In the genomic region with DNA sequence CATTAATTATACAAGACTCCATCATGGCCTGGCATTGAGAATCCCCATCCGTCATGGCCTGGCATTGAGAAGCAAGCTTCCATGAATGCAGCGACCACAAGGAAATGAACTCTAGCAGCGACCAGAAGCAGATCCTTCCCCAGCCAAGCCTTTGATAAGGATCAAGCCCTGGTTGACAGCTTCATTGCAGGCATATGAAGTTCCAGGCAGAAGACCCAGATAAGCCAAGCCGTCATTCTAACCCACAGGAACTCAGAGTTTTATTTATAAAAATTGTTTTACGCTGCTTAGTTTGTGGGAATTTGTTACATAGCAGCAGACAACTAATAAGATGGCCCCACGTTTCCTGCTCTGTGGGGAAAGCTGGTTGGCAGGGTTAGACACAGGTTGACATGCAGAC, we compare ENCODE assay signal across 23 cellular contexts.
DNase-seq lines count a peak whose midpoint lies in the region; ATAC-seq, FAIRE-seq and TF ChIP-seq lines count a peak whose summit lies in the region.
"Had no signal": no experiment of that assay in that cellular context is flagged by ENCODE, and none has a peak within 500 bp of the region (broad histone marks: within the 10 kb centered on the region; RNA-seq: fewer than 3 reads in every experiment).

No MANE protein-coding gene starts in this region.

- DNase-seq in DND-41: no peak
- peak; percentile 81 for DNase-seq in SK-N-DZ (ENCODE audit: low spot score)
- DNase-seq in mesenchymal stem cell: peak; percentile 48
- DNase-seq in SW480 (ENCODE audit: low spot score): no peak
- no peak for DNase-seq in COLO829 (ENCODE audit: low spot score)
- no peak for DNase-seq in HepG2 (ENCODE audit: low spot score)
- DNase-seq: 8988T; ACHN; CD4-positive, alpha-beta T cell; CD8-positive, alpha-beta T cell; COR-L47; DMS 273 treated with DMSO at 0.1 percent for 48 hours; DMS153; DMS53; DMS79; GDM1 had no signal

- H3K79me2 ChIP-seq in DND-41 (ENCODE audit: insufficient read depth, low read length) (no peaks in the 10 kb centered on the region), HepG2 (ENCODE audit: insufficient read depth, low read length) (no peaks in the 10 kb centered on the region)

- no peak overlapping the region for H4K91ac ChIP-seq in mesenchymal stem cell (ENCODE audit: low read length)

- CTCF ChIA-PET in HepG2 (lab: Yijun Ruan, JAX; ENCODE audit: low intra/inter-chr PET ratio, low total read pairs): no interaction called here

- H2BK120ac ChIP-seq in mesenchymal stem cell (ENCODE audit: low read depth, low read length): no peak overlapping the region

- H4K20me1 ChIP-seq in DND-41 (ENCODE audit: insufficient read depth, low read length) (no peaks in the 10 kb centered on the region), HepG2 (ENCODE audit: insufficient read depth, low read length) (no peaks in the 10 kb centered on the region)
- H4K20me1 ChIP-seq: BLaER1 treated with 17β-estradiol and CSF1 and Interleukin-3, amounts not matched to agents 10 nM and 100 nM had no signal

- no peak overlapping the region for H3K14ac ChIP-seq in mesenchymal stem cell (ENCODE audit: low read length in 2 of 2)

- H3K18ac ChIP-seq in mesenchymal stem cell (ENCODE audit: low read depth in 1 of 2, low read length in 2 of 2): no peak overlapping the region

- no peak overlapping the region for H3K4ac ChIP-seq in mesenchymal stem cell (ENCODE audit: low read depth in 1 of 2, low read length in 2 of 2)

- no peak overlapping the region for H3K4me2 ChIP-seq in DND-41 (ENCODE audit: insufficient read depth, low read length)
- no peak overlapping the region for H3K4me2 ChIP-seq in mesenchymal stem cell (ENCODE audit: low read length, poor library complexity, severe bottlenecking)
- no peak overlapping the region for H3K4me2 ChIP-seq in HepG2 (ENCODE audit: low read depth, low read length)
- H3K4me2 ChIP-seq: BLaER1 treated with 17β-estradiol and CSF1 and Interleukin-3, amounts not matched to agents 10 nM and 100 nM had no signal

- no peaks in the 10 kb centered on the region for H3K79me1 ChIP-seq in mesenchymal stem cell (replicated peaks; ENCODE audit: low read length, poor library complexity, severe bottlenecking)

- no peak overlapping the region for H3K9ac ChIP-seq in DND-41 (ENCODE audit: low read depth, low read length)
- no peak overlapping the region for H3K9ac ChIP-seq in mesenchymal stem cell (ENCODE audit: low read length)
- H3K9ac ChIP-seq in HepG2 (ENCODE audit: insufficient read depth, low read depth, low read length): no peak overlapping the region
- H3K9ac ChIP-seq: BLaER1 treated with 17β-estradiol and CSF1 and Interleukin-3, amounts not matched to agents 10 nM and 100 nM had no signal

- no peak overlapping the region for H2BK12ac ChIP-seq in mesenchymal stem cell (ENCODE audit: low read length in 2 of 2)

- H3K27me3 ChIP-seq in DND-41 (ENCODE audit: insufficient read depth, low read length, poor library complexity) (no peaks in the 10 kb centered on the region), mesenchymal stem cell (ENCODE audit: control insufficient read depth in 1 of 2, insufficient read depth in 1 of 2, low read length in 2 of 2) (no peaks in the 10 kb centered on the region), HepG2 (ENCODE audit: control insufficient read depth in 1 of 2, insufficient read depth in 2 of 2, low read length in 2 of 2) (no peaks in the 10 kb centered on the region)
- H3K27me3 ChIP-seq: BLaER1 treated with 17β-estradiol and CSF1 and Interleukin-3, amounts not matched to agents 10 nM and 100 nM had no signal

- no peak overlapping the region for H2AK5ac ChIP-seq in mesenchymal stem cell (ENCODE audit: low read length, severe bottlenecking)

- ATAC-seq in DND-41 (ENCODE audit: insufficient read depth, low read depth) (no peak), HG02885 (IDR thresholded peaks at IDR 0.05; ENCODE audit: poor library complexity, unreplicated experiment) (no peak), HepG2 (no peak)
- ATAC-seq: CD8-positive, alpha-beta T cell; GM12878 had no signal

- intact Hi-C loops in HepG2 (cut with micrococcal nuclease; ENCODE audit: unreplicated experiment): no loop called here

- TF ChIP-seq CTCF in DND-41 (IDR thresholded peaks at IDR 0.05; ENCODE audit: borderline replicate concordance, extremely low read depth, low read length, poor library complexity, severe bottlenecking): no peak
- TF ChIP-seq CTCF in HepG2 (CRISPR knock-in tag; IDR thresholded peaks at IDR 0.05): no peak

- FAIRE-seq in HepG2 (lab: Jason Lieb, UNC): no peak
- FAIRE-seq: A204.1, GM12878, GM12892, GM18507 had no signal

- H2BK5ac ChIP-seq in mesenchymal stem cell (ENCODE audit: low read depth, low read length, poor library complexity, severe bottlenecking): no peak overlapping the region

- H2AFZ ChIP-seq in DND-41 (ENCODE audit: low read depth, low read length) (peak overlapping the region; percentile 44), mesenchymal stem cell (ENCODE audit: low read depth, low read length) (no peak overlapping the region), HepG2 (ENCODE audit: low read length) (no peak overlapping the region)

- 43% methylated on average over 6 of the region's 6 CpGs for WGBS in mesenchymal stem cell
- WGBS in HepG2 (ENCODE audit: low lambda C conversion rate): 14% methylated on average over 4 of the region's 6 CpGs

- H3K4me1 ChIP-seq in DND-41 (ENCODE audit: insufficient read depth, low read length): 0 out of 2 replicates have a peak, but pooled peaks cover 2% of the 10 kb centered on the region
- H3K4me1 ChIP-seq in mesenchymal stem cell (ENCODE audit: control insufficient read depth, insufficient read depth, low read depth, low read length): no peaks in the 10 kb centered on the region
- H3K4me1 ChIP-seq in HepG2 (ENCODE audit: insufficient read depth, low read length): no peaks in the 10 kb centered on the region
- H3K4me1 ChIP-seq: BLaER1 treated with 17β-estradiol and CSF1 and Interleukin-3, amounts not matched to agents 10 nM and 100 nM had no signal

- H3K4me3 ChIP-seq in DND-41 (ENCODE audit: low read depth in 1 of 2, low read length in 2 of 2) (no peak overlapping the region), mesenchymal stem cell (ENCODE audit: insufficient read depth in 1 of 2, low read depth in 1 of 2, low read length in 2 of 2) (no peak overlapping the region), HepG2 (replicated peaks in 1 of 3; ENCODE audit: insufficient read depth in 1 of 3, low read depth in 2 of 3, low read length in 3 of 3) (no peak overlapping the region)
- H3K4me3 ChIP-seq: BLaER1 treated with 17β-estradiol and CSF1 and Interleukin-3, amounts not matched to agents 10 nM and 100 nM; GM12878 had no signal

- no TSS peak for BruUV-seq in HepG2 (replicated peaks; lab: Mats Ljungman, UMichigan)

- no peak for TF ChIP-seq POLR2A in HepG2 (IDR thresholded peaks at IDR 0.05; ENCODE audit: insufficient read depth in 1 of 2, low read depth in 2 of 2, low read length in 2 of 2)

- H3K27ac ChIP-seq in DND-41 (ENCODE audit: low read length) (no peak overlapping the region), mesenchymal stem cell (ENCODE audit: low read length, poor library complexity, severe bottlenecking) (no peak overlapping the region), HepG2 (ENCODE audit: extremely low read length, insufficient read depth, low read length) (no peak overlapping the region)
- H3K27ac ChIP-seq: BLaER1 treated with 17β-estradiol and CSF1 and Interleukin-3, amounts not matched to agents 10 nM and 100 nM; C4-2B had no signal

- H3K23ac ChIP-seq in mesenchymal stem cell (ENCODE audit: low read length in 2 of 2): no peak overlapping the region

- H3K9me3 ChIP-seq in DND-41 (ENCODE audit: insufficient read depth, low read length, severe bottlenecking): no peaks in the 10 kb centered on the region
- peaks cover 4% of the 10 kb centered on the region for H3K9me3 ChIP-seq in mesenchymal stem cell (ENCODE audit: control insufficient read depth, low read length)
- no peaks in the 10 kb centered on the region for H3K9me3 ChIP-seq in HepG2 (ENCODE audit: low read length)

- POLR2A ChIA-PET in HepG2 (lab: Yijun Ruan, JAX): no interaction called here

- peak overlapping the region; percentile 13 for H4K8ac ChIP-seq in mesenchymal stem cell (ENCODE audit: low read length)

- no peaks in the 10 kb centered on the region for H3K36me3 ChIP-seq in DND-41 (ENCODE audit: insufficient read depth, low read length)
- no peaks in the 10 kb centered on the region for H3K36me3 ChIP-seq in mesenchymal stem cell (ENCODE audit: control insufficient read depth in 1 of 2, insufficient read depth in 2 of 2, low read depth in 1 of 2, low read length in 2 of 2)
- H3K36me3 ChIP-seq in HepG2 (replicated peaks in 1 of 2; ENCODE audit: control insufficient read depth in 1 of 2, insufficient read depth in 2 of 2, low read length in 2 of 2): no peaks in the 10 kb centered on the region
- H3K36me3 ChIP-seq: BLaER1 treated with 17β-estradiol and CSF1 and Interleukin-3, amounts not matched to agents 10 nM and 100 nM had no signal

- in situ Hi-C loops in HepG2 (cut with HindIII; ENCODE audit: extremely low pct_ligation_motif_present, low pct_unique_long_range_greater_than_20kb): no loop called here

- no peak for TF ChIP-seq RAD21 in HepG2 (CRISPR knock-in tag; IDR thresholded peaks at IDR 0.05)

- H2BK15ac ChIP-seq in mesenchymal stem cell (ENCODE audit: low read depth, poor library complexity, severe bottlenecking): no peak overlapping the region

- no peak for TF ChIP-seq EP300 in HepG2 (IDR thresholded peaks at IDR 0.05; ENCODE audit: low read depth in 2 of 2, low read length in 2 of 2)
- no peak for TF ChIP-seq EP300 in HepG2 (CRISPR knock-in tag; IDR thresholded peaks at IDR 0.05; ENCODE audit: borderline replicate concordance)

TF ChIP-seq in HepG2, 621 proteins besides CTCF, POLR2A, EP300 and RAD21 (continues in another document):
- no peak for TF ChIP-seq RBFOX2 (IDR thresholded peaks at IDR 0.05; ENCODE audit: low read depth, low read length)
- no peak for TF ChIP-seq CBX1 (IDR thresholded peaks at IDR 0.05; ENCODE audit: low read depth)
- no peak for TF ChIP-seq RARA (CRISPR knock-in tag; IDR thresholded peaks at IDR 0.05)

Comparison
In these comparisons a context has a peak if more than half of its experiments do, and no peak if none do; other contexts are left out.
1. DNase-seq: peak in SK-N-DZ (single experiment) and mesenchymal stem cell (single experiment); none in DND-41 (single experiment), SW480 (single experiment), COLO829 (single experiment) and HepG2 (single experiment).